Comparison of ENCODE assay signal across 8 cellular contexts in the genomic region with DNA sequence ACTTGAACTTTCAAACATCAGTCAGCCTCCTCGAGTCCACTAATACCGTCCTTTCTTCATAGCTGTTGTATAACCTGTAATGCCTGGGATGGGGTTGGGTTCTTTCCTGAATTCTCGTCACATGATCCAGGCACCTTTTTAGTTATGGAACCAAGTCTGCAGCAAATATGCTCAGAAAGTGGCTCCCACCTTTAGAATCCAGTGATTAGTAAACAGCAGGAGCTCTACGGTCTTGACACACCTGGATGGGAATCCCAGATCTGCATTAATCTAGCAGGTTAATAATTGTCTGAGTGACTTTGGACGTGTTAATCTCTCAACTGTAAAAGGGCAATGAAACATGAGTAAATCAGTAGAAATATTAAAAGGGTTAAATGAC. TPM values are rescaled to one million over a fixed set of nuclear protein-coding genes. Genes with fewer than 3 reads are reported as not detected.
DNase-seq lines count a peak whose midpoint lies in the region; ATAC-seq lines count a peak whose summit lies in the region.

No MANE protein-coding gene starts in this region.

- peak overlapping the region; percentile 86 for H3K27ac ChIP-seq in temporal lobe (ENCODE audit: low read depth, low read length)

- ATAC-seq in activated T-helper 17 cell treated with anti-CD3 and anti-CD28 coated beads, Interleukin-2, amount 50 U/mL, for 72 hours (replicated peaks): no peak
- ATAC-seq in GM19467 (IDR thresholded peaks at IDR 0.05; ENCODE audit: unreplicated experiment): no peak

- H3K36me3 Mint-ChIP-seq in activated CD4-positive, alpha-beta T cell treated with anti-CD3 and anti-CD28 coated beads, Interleukin-2, amount 10 ng/mL, durations not matched to agents 7 days and 5 days (ENCODE audit: low read depth): no peaks in the 10 kb centered on the region
- no peaks in the 10 kb centered on the region for H3K36me3 Mint-ChIP-seq in activated T-helper 17 cell treated with anti-CD3 and anti-CD28 coated beads, Interleukin-2, amount 50 U/mL, for 72 hours (ENCODE audit: low read depth)

- CTCF ChIA-PET in activated CD4-positive, alpha-beta T cell treated with anti-CD3 and anti-CD28 coated beads, Interleukin-2, amount 10 ng/mL, durations not matched to agents 7 days and 5 days (lab: Charles Lee): interaction anchor here (0.7 to 1.3 kb wide), 3 partner anchors 14 to 184 kb away, joined by 3 to 4 read pairs (median 3); no protein-coding TSS in a partner anchor

- POLR2A ChIA-PET in activated CD4-positive, alpha-beta T cell treated with anti-CD3 and anti-CD28 coated beads, Interleukin-2, amount 10 ng/mL, durations not matched to agents 7 days and 5 days (lab: Charles Lee): no interaction called here

- H3K9me3 Mint-ChIP-seq in activated CD4-positive, alpha-beta T cell treated with anti-CD3 and anti-CD28 coated beads, Interleukin-2, amount 10 ng/mL, durations not matched to agents 7 days and 5 days: no peaks in the 10 kb centered on the region
- H3K9me3 Mint-ChIP-seq in activated T-helper 17 cell treated with anti-CD3 and anti-CD28 coated beads, Interleukin-2, amount 50 U/mL, for 72 hours: no peaks in the 10 kb centered on the region

- no peak for DNase-seq in activated CD4-positive, alpha-beta T cell treated with anti-CD3 and anti-CD28 coated beads, Interleukin-2, amount 10 ng/mL, durations not matched to agents 7 days and 5 days
- DNase-seq in activated CD4-positive, alpha-beta T cell treated with anti-CD3 and anti-CD28 coated beads for 4 hours: no peak
- DNase-seq in kidney tubule cell (ENCODE audit: low spot score) (peak; percentile 74), D341Med (ENCODE audit: low spot score) (no peak)
- no peak for DNase-seq in activated CD4-positive, CD25-positive, alpha-beta regulatory T cell treated with anti-CD3 and anti-CD28 coated beads, Interleukin-2, amount 50 U/mL, for 72 hours

- H3K4me3 Mint-ChIP-seq in activated CD4-positive, alpha-beta T cell treated with anti-CD3 and anti-CD28 coated beads, Interleukin-2, amount 10 ng/mL, durations not matched to agents 7 days and 5 days: peak overlapping the region; percentile 64
- peak overlapping the region; percentile 71 for H3K4me3 Mint-ChIP-seq in activated T-helper 17 cell treated with anti-CD3 and anti-CD28 coated beads, Interleukin-2, amount 50 U/mL, for 72 hours

- H3K4me1 Mint-ChIP-seq in activated CD4-positive, alpha-beta T cell treated with anti-CD3 and anti-CD28 coated beads, Interleukin-2, amount 10 ng/mL, durations not matched to agents 7 days and 5 days: peaks cover 28% of the 10 kb centered on the region
- peaks cover 11% of the 10 kb centered on the region for H3K4me1 Mint-ChIP-seq in activated T-helper 17 cell treated with anti-CD3 and anti-CD28 coated beads, Interleukin-2, amount 50 U/mL, for 72 hours

- H3K27ac Mint-ChIP-seq in activated CD4-positive, alpha-beta T cell treated with anti-CD3 and anti-CD28 coated beads, Interleukin-2, amount 10 ng/mL, durations not matched to agents 7 days and 5 days: peak overlapping the region; percentile 74
- peak overlapping the region; percentile 35 for H3K27ac Mint-ChIP-seq in activated T-helper 17 cell treated with anti-CD3 and anti-CD28 coated beads, Interleukin-2, amount 50 U/mL, for 72 hours

- H3K27me3 Mint-ChIP-seq in activated CD4-positive, alpha-beta T cell treated with anti-CD3 and anti-CD28 coated beads, Interleukin-2, amount 10 ng/mL, durations not matched to agents 7 days and 5 days: peaks cover 8% of the 10 kb centered on the region
- H3K27me3 Mint-ChIP-seq in activated T-helper 17 cell treated with anti-CD3 and anti-CD28 coated beads, Interleukin-2, amount 50 U/mL, for 72 hours: no peaks in the 10 kb centered on the region

RNA-seq across cellular contexts. Expression of a gene that starts 0.7 kb away (rescaled TPM):
- total RNA-seq in activated CD4-positive, alpha-beta T cell treated with anti-CD3 and anti-CD28 coated beads, Interleukin-2, amount 10 ng/mL, durations not matched to agents 7 days and 5 days: 10 to 100 TPM in 1 of 2 experiments, 1 to 10 TPM in 1; 8.6 to 10.2 TPM
- 1 to 10 TPM; 6.9 to 9.6 TPM for total RNA-seq in activated T-helper 17 cell treated with anti-CD3 and anti-CD28 coated beads, Interleukin-2, amount 50 U/mL, for 72 hours
- 28.5 TPM for total RNA-seq in temporal lobe

RNA-seq across cellular contexts. Expression of a gene that starts 22.4 kb away (rescaled TPM):
- 1 to 10 TPM; 4.3 to 4.6 TPM for total RNA-seq in activated CD4-positive, alpha-beta T cell treated with anti-CD3 and anti-CD28 coated beads, Interleukin-2, amount 10 ng/mL, durations not matched to agents 7 days and 5 days
- 1 to 10 TPM; 2.3 to 10.0 TPM for total RNA-seq in activated T-helper 17 cell treated with anti-CD3 and anti-CD28 coated beads, Interleukin-2, amount 50 U/mL, for 72 hours
- total RNA-seq in temporal lobe: 0.49 TPM

RNA-seq across cellular contexts. Expression of a gene that starts 48.4 kb away (rescaled TPM):
- total RNA-seq in activated CD4-positive, alpha-beta T cell treated with anti-CD3 and anti-CD28 coated beads, Interleukin-2, amount 10 ng/mL, durations not matched to agents 7 days and 5 days: not detected
- total RNA-seq in activated T-helper 17 cell treated with anti-CD3 and anti-CD28 coated beads, Interleukin-2, amount 50 U/mL, for 72 hours: not detected
- total RNA-seq in temporal lobe: 3.7 TPM
